Comparison of ENCODE assay signal across 6 cellular contexts in genomic region chr3:40477671-40478070, GRCh38. TPM values are rescaled to one million over a fixed set of nuclear protein-coding genes. Genes with fewer than 3 reads are reported as not detected.
A peak's percentile ranks its signal among the peaks of the same experiment; 100 is the strongest.
DNase-seq lines count a peak whose midpoint lies in the region; ATAC-seq and TF ChIP-seq lines count a peak whose summit lies in the region.

No MANE protein-coding gene starts in this region.

- no peak for DNase-seq in NCI-H526 treated with DMSO at 0.1 percent for 48 hours (lab: John Stamatoyannopoulos, UW)

- peaks cover 28% of the 10 kb centered on the region for H3K4me1 Mint-ChIP-seq in activated naive CD8-positive, alpha-beta T cell (ENCODE audit: low read depth)

- H3K9me3 ChIP-seq in mononuclear cell (ENCODE audit: low read depth, low read length) = no peaks in the 10 kb centered on the region

- peak; percentile 5 for TF ChIP-seq CTCF in GM12873 (IDR thresholded peaks at IDR 0.05; ENCODE audit: insufficient read depth, low read depth, low read length, missing control alignments)

- peak overlapping the region; percentile 90 for H3K4me3 Mint-ChIP-seq in activated naive CD8-positive, alpha-beta T cell

- peaks cover 16% of the 10 kb centered on the region for H3K4me1 ChIP-seq in mononuclear cell (ENCODE audit: insufficient read depth, low read length)

- H3K4me3 ChIP-seq in mononuclear cell (ENCODE audit: low read length) = peak overlapping the region; percentile 83

- no peaks in the 10 kb centered on the region for H3K27me3 Mint-ChIP-seq in activated naive CD8-positive, alpha-beta T cell

- no peaks in the 10 kb centered on the region for H3K9me3 Mint-ChIP-seq in activated naive CD8-positive, alpha-beta T cell (ENCODE audit: low read depth)

- peak overlapping the region; percentile 90 for H3K27ac Mint-ChIP-seq in activated naive CD8-positive, alpha-beta T cell

- no peak for ATAC-seq in HG03378 (IDR thresholded peaks at IDR 0.05; ENCODE audit: unreplicated experiment)
- ATAC-seq in HG03196 (IDR thresholded peaks at IDR 0.05; ENCODE audit: unreplicated experiment) = no peak

- H3K27me3 ChIP-seq in mononuclear cell (ENCODE audit: insufficient read depth, low read length) = no peaks in the 10 kb centered on the region

- H3K36me3 Mint-ChIP-seq in activated naive CD8-positive, alpha-beta T cell = peaks cover 17% of the 10 kb centered on the region

RNA-seq across cellular contexts. Expression of gene ZNF619, which starts 0.7 kb away (rescaled TPM):
- total RNA-seq in mononuclear cell = 5.4 TPM

RNA-seq across cellular contexts. Expression of gene RPL14, which starts 20.5 kb away (rescaled TPM):
- total RNA-seq in mononuclear cell = 542 TPM

RNA-seq across cellular contexts. Expression of gene ZNF620, which starts 28.2 kb away (rescaled TPM):
- total RNA-seq in mononuclear cell = 0.63 TPM

RNA-seq across cellular contexts. Expression of gene ZNF621, which starts 47.1 kb away (rescaled TPM):
- 5.6 TPM for total RNA-seq in mononuclear cell
